12 cellular contexts compared by ENCODE assay signal in genomic region chr2:105517814-105518705, GRCh38.
A peak's percentile ranks its signal among the peaks of the same experiment; 100 is the strongest.
DNase-seq lines count a peak whose midpoint lies in the region; ATAC-seq and TF ChIP-seq lines count a peak whose summit lies in the region.
"Had no signal": no experiment of that assay in that cellular context is flagged by ENCODE, and none has a peak within 500 bp of the region (broad histone marks: within the 10 kb centered on the region; RNA-seq: fewer than 3 reads in every experiment).

No MANE protein-coding gene starts in this region.

- ATAC-seq in CD4-positive, alpha-beta T cell (ENCODE audit: poor library complexity), result no peak
- ATAC-seq: GM12878 had no signal

- H3K27ac ChIP-seq in CD4-positive, alpha-beta T cell (ENCODE audit: low read depth, low read length), result no peak overlapping the region
- H3K27ac ChIP-seq: ascending aorta had no signal

- H3K9me3 Mint-ChIP-seq in CD4-positive, alpha-beta T cell, result no peaks in the 10 kb centered on the region
- H3K9me3 Mint-ChIP-seq: activated CD4-positive, alpha-beta T cell treated with anti-CD3 and anti-CD28 coated beads, Interleukin-2, amount 10 ng/mL, durations not matched to agents 7 days and 5 days had no signal

- no peak for TF ChIP-seq CTCF in CD4-positive, alpha-beta T cell (IDR thresholded peaks at IDR 0.05)

- no peak overlapping the region for H3K27ac Mint-ChIP-seq in CD4-positive, alpha-beta T cell
- H3K27ac Mint-ChIP-seq: activated CD4-positive, alpha-beta T cell treated with anti-CD3 and anti-CD28 coated beads, Interleukin-2, amount 10 ng/mL, durations not matched to agents 7 days and 5 days had no signal

- POLR2A ChIA-PET in CD4-positive, alpha-beta T cell (lab: Charles Lee), result no interaction called here

- CTCF ChIA-PET in CD4-positive, alpha-beta T cell (lab: Charles Lee), result no interaction called here

- H3K4me3 Mint-ChIP-seq in CD4-positive, alpha-beta T cell, result no peak overlapping the region
- H3K4me3 Mint-ChIP-seq: activated CD4-positive, alpha-beta T cell treated with anti-CD3 and anti-CD28 coated beads, Interleukin-2, amount 10 ng/mL, durations not matched to agents 7 days and 5 days had no signal

- DNase-seq in A172 (ENCODE audit: low spot score) (peak; percentile 28), NCI-H1092 treated with DMSO at 0.1 percent for 48 hours (lab: John Stamatoyannopoulos, UW) (peak; percentile 59), dedifferentiated amniotic fluid mesenchymal stem cell (ENCODE audit: extremely low spot score) (peak; percentile 21), medulla oblongata (ENCODE audit: extremely low spot score) (peak; percentile 24), NCI-H524 treated with DMSO at 0.1 percent for 48 hours (lab: John Stamatoyannopoulos, UW) (no peak), COLO829 (ENCODE audit: low spot score) (no peak), activated gamma-delta T cell (lab: John Stamatoyannopoulos, UW) (no peak)
- no peak for DNase-seq in CD4-positive, alpha-beta T cell
- DNase-seq: activated CD4-positive, alpha-beta T cell treated with anti-CD3 and anti-CD28 coated beads, Interleukin-2, amount 10 ng/mL, durations not matched to agents 7 days and 5 days; NCI-H1694 had no signal

- intact Hi-C loops in CD4-positive, alpha-beta T cell (cut with DNase I, micrococcal nuclease), result no loop called here

- no peaks in the 10 kb centered on the region for H3K27me3 ChIP-seq in CD4-positive, alpha-beta T cell (ENCODE audit: control insufficient read depth, insufficient read depth, low read length)
- H3K27me3 ChIP-seq: ascending aorta had no signal

- no peaks in the 10 kb centered on the region for H3K4me1 Mint-ChIP-seq in CD4-positive, alpha-beta T cell (ENCODE audit: low read depth)
- H3K4me1 Mint-ChIP-seq: activated CD4-positive, alpha-beta T cell treated with anti-CD3 and anti-CD28 coated beads, Interleukin-2, amount 10 ng/mL, durations not matched to agents 7 days and 5 days had no signal

- H3K9me3 ChIP-seq in CD4-positive, alpha-beta T cell (ENCODE audit: control insufficient read depth, low read length), result no peaks in the 10 kb centered on the region
- H3K9me3 ChIP-seq: ascending aorta had no signal

- no peaks in the 10 kb centered on the region for H3K36me3 Mint-ChIP-seq in CD4-positive, alpha-beta T cell (ENCODE audit: low read depth)

- H3K27me3 Mint-ChIP-seq in CD4-positive, alpha-beta T cell, result no peaks in the 10 kb centered on the region

Comparison
In these comparisons a context has a peak if more than half of its experiments do, and no peak if none do; other contexts are left out.
1. DNase-seq: peak in A172 (single experiment), NCI-H1092 treated with DMSO at 0.1 percent for 48 hours (single experiment), dedifferentiated amniotic fluid mesenchymal stem cell (single experiment) and medulla oblongata (single experiment); none in NCI-H524 treated with DMSO at 0.1 percent for 48 hours (single experiment), COLO829 (single experiment), CD4-positive, alpha-beta T cell (0 of 10) and activated gamma-delta T cell (single experiment).